8 cellular contexts compared by ENCODE assay signal in the genomic region with DNA sequence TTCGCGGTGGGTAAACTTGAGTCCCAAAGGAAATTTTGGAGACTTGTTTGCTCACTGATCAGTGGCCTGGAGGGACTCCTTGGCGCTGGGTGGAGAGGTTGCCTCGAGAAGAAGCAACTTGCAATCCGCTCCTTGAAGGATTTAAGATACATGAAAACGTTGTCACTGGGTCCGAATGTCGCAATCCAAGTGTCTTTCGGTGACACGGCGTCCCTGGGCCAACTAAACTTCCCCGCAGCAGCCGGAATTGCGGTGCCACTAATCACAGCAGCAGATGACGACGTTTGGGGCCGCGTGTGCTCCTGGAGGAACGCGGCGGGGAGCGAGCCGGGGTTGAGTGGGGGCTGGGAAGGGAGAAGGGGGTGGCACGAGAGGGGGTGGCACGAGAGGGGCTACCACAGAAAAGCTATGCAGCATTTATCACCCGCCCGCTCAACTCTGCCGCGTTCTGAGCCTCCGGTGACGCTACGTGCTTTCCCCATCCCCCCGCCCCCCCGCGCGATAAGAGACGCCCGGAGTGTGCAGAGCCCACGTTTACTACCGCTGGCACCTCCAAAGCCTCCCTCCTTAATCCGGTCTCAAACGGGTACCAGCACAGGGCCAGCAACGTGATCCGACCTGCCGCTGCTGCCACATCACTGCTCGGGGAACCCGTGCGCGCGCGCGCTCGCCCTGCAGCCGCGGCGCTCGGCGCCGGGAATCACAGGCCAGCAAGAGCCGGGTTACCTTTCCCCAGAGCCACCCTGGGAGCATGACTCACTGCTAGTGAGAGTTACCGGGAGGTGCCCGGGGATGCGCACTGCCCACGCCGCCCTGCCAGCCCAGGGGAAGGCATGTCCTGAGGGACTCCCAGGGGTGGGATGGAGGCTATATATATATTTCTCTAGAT. TPM values are rescaled to one million over a fixed set of nuclear protein-coding genes. Genes with fewer than 3 reads are reported as not detected.
DNase-seq lines count a peak whose midpoint lies in the region; ATAC-seq and TF ChIP-seq lines count a peak whose summit lies in the region.

No MANE protein-coding gene starts in this region.

- no peak overlapping the region for H3K27ac Mint-ChIP-seq in activated naive CD4-positive, alpha-beta T cell treated with anti-CD3 and anti-CD28 coated beads, Interleukin-2, amount 50 U/mL, for 24 hours
- peak overlapping the region; percentile 82 for H3K27ac Mint-ChIP-seq in nephron progenitor cell

- H3K27ac ChIP-seq in uterus, result peak overlapping the region; percentile 96 to 97

- H3K4me3 Mint-ChIP-seq in activated naive CD4-positive, alpha-beta T cell treated with anti-CD3 and anti-CD28 coated beads, Interleukin-2, amount 50 U/mL, for 24 hours, result peak overlapping the region; percentile 85
- peak overlapping the region; percentile 90 for H3K4me3 Mint-ChIP-seq in nephron progenitor cell

- no peak for TF ChIP-seq CTCF in nephron progenitor cell (IDR thresholded peaks at IDR 0.05)
- no peak for TF ChIP-seq CTCF in uterus (IDR thresholded peaks at IDR 0.05)

- in situ Hi-C loops in ACHN (cut with HindIII; ENCODE audit: low pct_ligation_motif_present, low pct_unique_long_range_greater_than_20kb, low sequenced_read_pairs), result no loop called here

- no peaks in the 10 kb centered on the region for H3K36me3 Mint-ChIP-seq in activated naive CD4-positive, alpha-beta T cell treated with anti-CD3 and anti-CD28 coated beads, Interleukin-2, amount 50 U/mL, for 24 hours
- H3K36me3 Mint-ChIP-seq in nephron progenitor cell (ENCODE audit: low read depth), result no peaks in the 10 kb centered on the region

- peak in 1 of 2 donors; percentile 68 for TF ChIP-seq POLR2A in uterus (IDR thresholded peaks at IDR 0.05)

- peaks cover 39% of the 10 kb centered on the region for H3K4me1 Mint-ChIP-seq in activated naive CD4-positive, alpha-beta T cell treated with anti-CD3 and anti-CD28 coated beads, Interleukin-2, amount 50 U/mL, for 24 hours
- H3K4me1 Mint-ChIP-seq in nephron progenitor cell, result peaks cover 47% of the 10 kb centered on the region

- peaks cover 56% of the 10 kb centered on the region for H3K27me3 Mint-ChIP-seq in activated naive CD4-positive, alpha-beta T cell treated with anti-CD3 and anti-CD28 coated beads, Interleukin-2, amount 50 U/mL, for 24 hours
- H3K27me3 Mint-ChIP-seq in nephron progenitor cell (ENCODE audit: low read depth, poor library complexity), result peaks cover 94% of the 10 kb centered on the region

- no peaks in the 10 kb centered on the region for H3K27me3 ChIP-seq in uterus

- no peaks in the 10 kb centered on the region for H3K9me3 ChIP-seq in uterus

- H3K4me1 ChIP-seq in uterus, result peaks cover 0 to 5% of the 10 kb centered on the region in 2 donors

- peak overlapping the region; percentile 52 to 78 for H3K4me3 ChIP-seq in uterus

- DNase-seq in ACHN (peak; percentile 95), NCI-H82 (lab: John Stamatoyannopoulos, UW) (peak; percentile 81), globus pallidus (ENCODE audit: low spot score) (peak; percentile 78), nephron progenitor cell (peak; percentile 73), uterus (peak; percentile 80 to 85)

- H3K9me3 Mint-ChIP-seq in activated naive CD4-positive, alpha-beta T cell treated with anti-CD3 and anti-CD28 coated beads, Interleukin-2, amount 50 U/mL, for 24 hours, result no peaks in the 10 kb centered on the region
- H3K9me3 Mint-ChIP-seq in nephron progenitor cell, result no peaks in the 10 kb centered on the region

- intact Hi-C loops in uterus (cut with DNase I; ENCODE audit: low total_unique reads), result no loop called here

- H3K36me3 ChIP-seq in uterus, result no peaks in the 10 kb centered on the region

- ATAC-seq in GM18498 (IDR thresholded peaks at IDR 0.05; ENCODE audit: unreplicated experiment), result peak; percentile 28
- peak; percentile 21 for ATAC-seq in HG03108 (IDR thresholded peaks at IDR 0.05; ENCODE audit: unreplicated experiment)

RNA-seq across cellular contexts. Expression of a gene that starts 0.9 kb away (rescaled TPM):
- total RNA-seq in uterus, result 10 to 100 TPM in 1 of 4 donors, 1 to 10 TPM in 3; 2.1 to 31.2 (median 5.0) TPM

Comparison
In these comparisons a context has a peak if more than half of its experiments do, and no peak if none do; other contexts are left out.
1. Peak in every context shown above with its lines: DNase-seq, ATAC-seq, H3K4me3 ChIP-seq and H3K27ac ChIP-seq.